In genomic region chr19:13888281-13888680, GRCh38 we compare ENCODE assay signal across 23 cellular contexts. TPM values are rescaled to one million over a fixed set of nuclear protein-coding genes. Genes with fewer than 3 reads are reported as not detected.
A peak's percentile ranks its signal among the peaks of the same experiment; 100 is the strongest.
DNase-seq lines count a peak whose midpoint lies in the region; TF ChIP-seq lines count a peak whose summit lies in the region.
"Had no signal": no experiment of that assay in that cellular context is flagged by ENCODE, and none has a peak within 500 bp of the region (broad histone marks: within the 10 kb centered on the region; RNA-seq: fewer than 3 reads in every experiment).

No MANE protein-coding gene starts in this region.

- TF ChIP-seq CTCF in esophagus squamous epithelium (IDR thresholded peaks at IDR 0.05) (no peak), suprapubic skin (IDR thresholded peaks at IDR 0.05) (no peak), GM13976 (IDR thresholded peaks at IDR 0.05; ENCODE audit: borderline replicate concordance, control extremely low read depth, extremely low read depth, insufficient read depth, missing control alignments) (no peak)

- POLR2A ChIA-PET in HEK293T (lab: Yijun Ruan, JAX) = no interaction called here

- peaks cover 0 to 9% (median 0%) of the 10 kb centered on the region in 3 donors for H3K36me3 ChIP-seq in esophagus squamous epithelium
- no peaks in the 10 kb centered on the region for H3K36me3 ChIP-seq in suprapubic skin
- H3K36me3 ChIP-seq: left lung, neural progenitor cell had no signal

- peak; percentile 25 for DNase-seq in NCI-H1694 treated with DMSO at 0.1 percent for 48 hours (lab: John Stamatoyannopoulos, UW)
- DNase-seq in NCI-H1694 (lab: John Stamatoyannopoulos, UW) = no peak
- DNase-seq in SW480 (ENCODE audit: low spot score) = peak; percentile 34
- no peak for DNase-seq in esophagus squamous epithelium (lab: John Stamatoyannopoulos, UW)
- DNase-seq in suprapubic skin (ENCODE audit: low spot score in 2 of 2) = no peak
- DNase-seq in HEK293T (ENCODE audit: extremely low spot score) = no peak
- no peak for DNase-seq in NCI-H1105 (lab: John Stamatoyannopoulos, UW)
- no peak for DNase-seq in GM13976 (ENCODE audit: low spot score)
- DNase-seq: 8988T; activated CD4-positive, alpha-beta memory T cell treated with anti-CD3 and anti-CD28 coated beads, Interleukin-2, amount 10 ng/mL, durations not matched to agents 7 days and 5 days; activated naive CD8-positive, alpha-beta T cell treated with anti-CD3 and anti-CD28 coated beads for 36 hours; CD8-positive, alpha-beta T cell; DMS53; left lung; NCI-H1417; NCI-H2227 treated with DMSO at 0.1 percent for 48 hours; NCI-H82; SHP77 treated with DMSO at 0.1 percent for 48 hours; stimulated activated CD4-positive, alpha-beta T cell treated with anti-CD3 and anti-CD28 coated beads, Interleukin-15, amount 100 ng/mL, for 24 hours had no signal

- TF ChIP-seq EP300 in suprapubic skin (IDR thresholded peaks at IDR 0.05) = no peak

- 47% methylated on average over 3 of the region's 16 CpGs for WGBS in esophagus squamous epithelium, 2 donors
- whole genome bisulfite sequencing in suprapubic skin = 54% methylated on average over 16 of the region's 16 CpGs

- no peak overlapping the region for H3K4me3 ChIP-seq in esophagus squamous epithelium
- H3K4me3 ChIP-seq in suprapubic skin = no peak overlapping the region
- H3K4me3 ChIP-seq: GM23248, left lung, neural progenitor cell, tibial nerve had no signal

- no peaks in the 10 kb centered on the region for H3K9me3 ChIP-seq in esophagus squamous epithelium
- H3K9me3 ChIP-seq in suprapubic skin = no peaks in the 10 kb centered on the region
- H3K9me3 ChIP-seq: left lung, tibial nerve had no signal

- H3K27ac ChIP-seq in esophagus squamous epithelium = peak overlapping the region; percentile 58 to 95 (median 90)
- peak overlapping the region; percentile 83 for H3K27ac ChIP-seq in suprapubic skin
- H3K27ac ChIP-seq: GM23248, left lung, neural progenitor cell, tibial nerve had no signal

- TF ChIP-seq POLR2A in esophagus squamous epithelium (IDR thresholded peaks at IDR 0.05) (peak in 1 of 4 donors; percentile 14), suprapubic skin (IDR thresholded peaks at IDR 0.05) (no peak)

- CTCF ChIA-PET in HEK293T (lab: Yijun Ruan, JAX) = no interaction called here

- H3K4me1 ChIP-seq in esophagus squamous epithelium = peaks cover 17 to 60% (median 27%) of the 10 kb centered on the region in 3 donors
- peaks cover 54% of the 10 kb centered on the region for H3K4me1 ChIP-seq in suprapubic skin
- H3K4me1 ChIP-seq: neural progenitor cell, tibial nerve had no signal

- H3K27me3 ChIP-seq in esophagus squamous epithelium = no peaks in the 10 kb centered on the region
- H3K27me3 ChIP-seq in suprapubic skin = no peaks in the 10 kb centered on the region
- H3K27me3 ChIP-seq: left lung, neural progenitor cell, tibial nerve had no signal

- in situ Hi-C loops in GM13976 (cut with MboI; ENCODE audit: low sequenced_read_pairs, unreplicated experiment) = no loop called here

- intact Hi-C loops in esophagus squamous epithelium (cut with DNase I) = loop anchor here (10.0 kb wide), 1 partner anchor 187 kb away; the partner anchor contains the start of gene MISP3

TF ChIP-seq in HEK293T, 16 proteins besides CTCF, POLR2A, EP300 and RAD21:
- TF ChIP-seq FOXM1 (IDR thresholded peaks at IDR 0.05; ENCODE audit: borderline replicate concordance) (no peak), BHLHE40 (IDR thresholded peaks at IDR 0.05; ENCODE audit: borderline replicate concordance) (no peak), L3MBTL2 (conservative IDR thresholded peaks at IDR 0.05) (no peak), ELF4 (IDR thresholded peaks at IDR 0.05) (no peak), ZNF384 (IDR thresholded peaks at IDR 0.05) (no peak), TARDBP (IDR thresholded peaks at IDR 0.05) (no peak), FOXA1 (IDR thresholded peaks at IDR 0.05) (no peak), HDGF (IDR thresholded peaks at IDR 0.05; ENCODE audit: borderline replicate concordance) (no peak), LEF1 (IDR thresholded peaks at IDR 0.05; ENCODE audit: borderline replicate concordance) (no peak), FOXK2 (IDR thresholded peaks at IDR 0.05) (no peak), SUZ12 (IDR thresholded peaks at IDR 0.05) (no peak), NFRKB (IDR thresholded peaks at IDR 0.05) (no peak), PKNOX1 (IDR thresholded peaks at IDR 0.05) (no peak), ARNT (IDR thresholded peaks at IDR 0.05) (no peak)

RNA-seq across cellular contexts. Expression of gene NANOS3, which starts 11.3 kb away (rescaled TPM):
- total RNA-seq in esophagus squamous epithelium (not detected), suprapubic skin (not detected)
- total RNA-seq: CD8-positive, alpha-beta T cell; epithelial cell of proximal tubule; GM23248; tibial nerve had no signal

RNA-seq across cellular contexts. Expression of gene BRME1, which starts 17.6 kb away (rescaled TPM):
- total RNA-seq in esophagus squamous epithelium (1 to 10 TPM; 1.8 to 6.3 (median 4.0) TPM), suprapubic skin (10 to 100 TPM in 2 of 4 donors, 1 to 10 TPM in 2; 7.6 to 23.0 (median 9.9) TPM)

RNA-seq across cellular contexts. Expression of gene CC2D1A, which starts 17.7 kb away (rescaled TPM):
- 10 to 100 TPM; 28.0 to 56.9 (median 36.0) TPM for total RNA-seq in esophagus squamous epithelium
- 10 to 100 TPM; 48.0 to 94.9 (median 66.7) TPM for total RNA-seq in suprapubic skin

RNA-seq across cellular contexts. Expression of gene PODNL1, which starts 49.9 kb away (rescaled TPM):
- total RNA-seq in esophagus squamous epithelium (1 to 10 TPM; 2.3 to 8.0 (median 3.3) TPM), suprapubic skin (10 to 100 TPM in 1 of 4 donors, 1 to 10 TPM in 3; 2.3 to 10.6 (median 5.7) TPM)
- total RNA-seq: activated naive CD8-positive, alpha-beta T cell treated with anti-CD3 and anti-CD28 coated beads for 36 hours; CD8-positive, alpha-beta T cell had no signal

Comparison
In these comparisons a context has a peak if more than half of its experiments do, and no peak if none do; other contexts are left out.
1. DNase-seq: peak in NCI-H1694 treated with DMSO at 0.1 percent for 48 hours (single experiment) and SW480 (single experiment); none in NCI-H1694 (single experiment), esophagus squamous epithelium (single experiment), suprapubic skin (0 of 2), HEK293T (single experiment), NCI-H1105 (single experiment) and GM13976 (single experiment).